ENCODE assay signal across 9 cellular contexts in the genomic region with DNA sequence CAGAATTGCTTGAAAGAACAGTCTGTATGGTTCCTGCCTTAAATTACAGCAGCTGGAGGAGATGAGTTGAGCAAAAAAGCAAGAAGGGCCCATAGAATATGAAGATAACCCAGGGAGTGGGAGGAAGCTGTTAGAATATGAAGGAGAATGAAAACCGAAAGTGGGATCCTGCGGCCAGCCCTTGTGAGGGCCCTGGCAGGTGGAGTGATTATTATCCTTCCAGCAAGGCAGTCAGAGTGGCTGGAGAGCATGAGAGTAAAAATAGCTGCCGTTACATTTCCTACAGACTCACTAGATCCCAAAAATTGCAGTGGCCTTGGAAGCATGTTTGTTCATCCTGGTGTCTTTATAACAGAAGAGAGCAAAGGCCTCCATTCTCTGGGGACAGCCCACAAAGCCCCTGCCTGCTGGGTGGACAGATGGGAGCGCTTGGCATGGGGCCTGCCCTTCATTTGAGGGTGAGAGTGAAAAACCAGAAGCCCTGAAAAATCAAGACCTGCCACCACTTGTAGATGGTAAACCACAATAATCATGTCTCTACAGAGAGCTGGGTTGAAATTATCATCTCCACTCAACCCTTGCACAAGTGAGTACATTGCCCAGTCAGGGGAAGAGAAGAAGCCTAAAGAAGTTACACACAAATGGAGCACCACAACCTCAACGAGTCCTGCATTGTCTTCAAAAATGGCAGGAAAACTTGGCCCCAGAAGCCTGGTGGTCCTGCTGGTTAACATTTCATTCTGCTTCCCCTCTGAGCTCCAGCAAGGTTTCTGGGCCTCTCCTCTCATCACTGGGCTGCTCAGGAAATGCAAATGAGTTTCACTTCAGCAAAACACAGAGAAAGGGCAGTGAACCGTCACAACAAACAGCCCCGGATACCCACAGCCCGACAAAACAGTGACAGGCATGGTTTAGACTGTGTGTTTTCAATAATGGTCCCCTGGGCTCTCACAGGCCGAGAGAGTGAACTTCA. TPM values are rescaled to one million over a fixed set of nuclear protein-coding genes. Genes with fewer than 3 reads are reported as not detected.
DNase-seq lines count a peak whose midpoint lies in the region; ATAC-seq and TF ChIP-seq lines count a peak whose summit lies in the region.
"Had no signal": no experiment of that assay in that cellular context is flagged by ENCODE, and none has a peak within 500 bp of the region (broad histone marks: within the 10 kb centered on the region; RNA-seq: fewer than 3 reads in every experiment).

No MANE protein-coding gene starts in this region.

- BruUV-seq in Caco-2 (replicated peaks; lab: Mats Ljungman, UMichigan), result no TSS peak

- H3K9me3 ChIP-seq in Caco-2, result no peaks in the 10 kb centered on the region

- DNase-seq in activated CD4-positive, alpha-beta T cell treated with anti-CD3 and anti-CD28 coated beads, Interleukin-2, amount 10 ng/mL, durations not matched to agents 7 days and 5 days, result peak; percentile 61
- no peak for DNase-seq in activated CD4-positive, alpha-beta T cell treated with anti-CD3 and anti-CD28 coated beads, Interleukin-2, amount 50 U/mL, for 1 hour
- peak; percentile 57 for DNase-seq in NCI-H345 (lab: John Stamatoyannopoulos, UW)
- DNase-seq in anterior cingulate cortex (lab: John Stamatoyannopoulos, UW), result peak in 34 of 58 donors; percentile 14 to 80 (median 49)
- DNase-seq in natural killer cell, result no peak
- DNase-seq in Caco-2, result no peak
- DNase-seq in HFFc6, result no peak

- intact Hi-C loops in natural killer cell (cut with micrococcal nuclease), result no loop called here
- intact Hi-C loops in Caco-2 (cut with micrococcal nuclease; ENCODE audit: unreplicated experiment), result no loop called here

- peak overlapping the region; percentile 88 for H3K27ac Mint-ChIP-seq in activated CD4-positive, alpha-beta T cell treated with anti-CD3 and anti-CD28 coated beads, Interleukin-2, amount 10 ng/mL, durations not matched to agents 7 days and 5 days
- H3K27ac Mint-ChIP-seq in natural killer cell (peak overlapping the region; percentile 83 to 84), Caco-2 (ENCODE audit: unreplicated experiment) (no peak overlapping the region), HFFc6 (no peak overlapping the region)

- no peak overlapping the region for H3K4me3 ChIP-seq in Caco-2 (ENCODE audit: low read depth, low read length)

- H3K9me3 Mint-ChIP-seq in activated CD4-positive, alpha-beta T cell treated with anti-CD3 and anti-CD28 coated beads, Interleukin-2, amount 10 ng/mL, durations not matched to agents 7 days and 5 days, result no peaks in the 10 kb centered on the region
- H3K9me3 Mint-ChIP-seq in natural killer cell (no peaks in the 10 kb centered on the region), Caco-2 (ENCODE audit: unreplicated experiment) (no peaks in the 10 kb centered on the region), HFFc6 (no peaks in the 10 kb centered on the region)

- H3K36me3 ChIP-seq in Caco-2 (ENCODE audit: control insufficient read depth, insufficient read depth, low read length), result no peaks in the 10 kb centered on the region

- no peak for TF ChIP-seq CTCF in natural killer cell (IDR thresholded peaks at IDR 0.05)
- TF ChIP-seq CTCF in Caco-2 (IDR thresholded peaks at IDR 0.05; ENCODE audit: insufficient read depth in 1 of 2, low read depth in 1 of 2, low read length in 1 of 2, severe bottlenecking in 1 of 2, unreplicated experiment in 1 of 2), result no peak
- no peak for TF ChIP-seq CTCF in HFFc6 (IDR thresholded peaks at IDR 0.05)

- peaks cover 42% of the 10 kb centered on the region for H3K4me1 Mint-ChIP-seq in activated CD4-positive, alpha-beta T cell treated with anti-CD3 and anti-CD28 coated beads, Interleukin-2, amount 10 ng/mL, durations not matched to agents 7 days and 5 days
- H3K4me1 Mint-ChIP-seq in natural killer cell (peaks cover 24 to 31% of the 10 kb centered on the region in 2 donors), Caco-2 (ENCODE audit: low read depth, unreplicated experiment) (no peaks in the 10 kb centered on the region), HFFc6 (ENCODE audit: low read depth) (no peaks in the 10 kb centered on the region)

- peak; percentile 90 for ATAC-seq in HG02973 (IDR thresholded peaks at IDR 0.05; ENCODE audit: unreplicated experiment)
- peak; percentile 65 to 75 (median 68) for ATAC-seq in natural killer cell

- H3K4me1 ChIP-seq in Caco-2, result 0 out of 2 replicates have a peak, but pooled peaks cover 5% of the 10 kb centered on the region

- peaks cover 3% of the 10 kb centered on the region for H3K36me3 Mint-ChIP-seq in activated CD4-positive, alpha-beta T cell treated with anti-CD3 and anti-CD28 coated beads, Interleukin-2, amount 10 ng/mL, durations not matched to agents 7 days and 5 days (ENCODE audit: low read depth)
- H3K36me3 Mint-ChIP-seq in natural killer cell (no peaks in the 10 kb centered on the region), Caco-2 (ENCODE audit: insufficient read depth, unreplicated experiment) (no peaks in the 10 kb centered on the region), HFFc6 (ENCODE audit: low read depth) (no peaks in the 10 kb centered on the region)

- POLR2A ChIA-PET in activated CD4-positive, alpha-beta T cell treated with anti-CD3 and anti-CD28 coated beads, Interleukin-2, amount 10 ng/mL, durations not matched to agents 7 days and 5 days (lab: Charles Lee), result interaction anchor here (1.6 kb wide), 1 partner anchor 22 kb away, joined by 5 read pairs; no protein-coding TSS in a partner anchor
- POLR2A ChIA-PET in Caco-2 (lab: Charles Lee), result no interaction called here

- CTCF ChIA-PET in activated CD4-positive, alpha-beta T cell treated with anti-CD3 and anti-CD28 coated beads, Interleukin-2, amount 10 ng/mL, durations not matched to agents 7 days and 5 days (lab: Charles Lee), result interaction anchor here (0.7 to 3.5 kb wide), 4 partner anchors 12 to 250 kb away, joined by 3 to 11 read pairs (median 3); a partner anchor contains a TSS
- CTCF ChIA-PET in Caco-2 (lab: Charles Lee), result no interaction called here

- peak overlapping the region; percentile 25 for H3K4me3 Mint-ChIP-seq in activated CD4-positive, alpha-beta T cell treated with anti-CD3 and anti-CD28 coated beads, Interleukin-2, amount 10 ng/mL, durations not matched to agents 7 days and 5 days
- H3K4me3 Mint-ChIP-seq in natural killer cell, result peak overlapping the region; percentile 55
- no peak overlapping the region for H3K4me3 Mint-ChIP-seq in Caco-2 (ENCODE audit: unreplicated experiment)
- H3K4me3 Mint-ChIP-seq in HFFc6, result no peak overlapping the region

- H3K27me3 Mint-ChIP-seq in activated CD4-positive, alpha-beta T cell treated with anti-CD3 and anti-CD28 coated beads, Interleukin-2, amount 10 ng/mL, durations not matched to agents 7 days and 5 days, result peaks cover 21% of the 10 kb centered on the region
- peaks cover 0 to 9% of the 10 kb centered on the region in 2 donors for H3K27me3 Mint-ChIP-seq in natural killer cell (ENCODE audit: low read depth in 2 of 2)
- H3K27me3 Mint-ChIP-seq in Caco-2 (ENCODE audit: insufficient read depth, unreplicated experiment), result no peaks in the 10 kb centered on the region
- peaks cover 4% of the 10 kb centered on the region for H3K27me3 Mint-ChIP-seq in HFFc6 (ENCODE audit: insufficient read depth)

- H3K27me3 ChIP-seq in Caco-2 (replicated peaks; ENCODE audit: control insufficient read depth, insufficient read depth, low read length), result no peaks in the 10 kb centered on the region

RNA-seq across cellular contexts. Expression of a gene that starts 20.5 kb away (rescaled TPM):
- not detected for total RNA-seq in activated CD4-positive, alpha-beta T cell treated with anti-CD3 and anti-CD28 coated beads, Interleukin-2, amount 10 ng/mL, durations not matched to agents 7 days and 5 days
- total RNA-seq in natural killer cell (not detected), Caco-2 (2022) (not detected in 2 replicates)
- total RNA-seq in HFFc6 (2021; fragmentation: NEBNext Ultra II Directional; extraction: Animal tissue kit (Norgen Biotek cat#: 25700)), result not detected
- total RNA-seq: mononuclear cell had no signal

RNA-seq across cellular contexts. Expression of a gene that starts 23.0 kb away (rescaled TPM):
- 10 to 100 TPM; 14.4 to 15.1 TPM for total RNA-seq in activated CD4-positive, alpha-beta T cell treated with anti-CD3 and anti-CD28 coated beads, Interleukin-2, amount 10 ng/mL, durations not matched to agents 7 days and 5 days
- 10 to 100 TPM in 1 of 3 donors, 1 to 10 TPM in 2; 7.1 to 10.0 (median 9.9) TPM for total RNA-seq in natural killer cell
- total RNA-seq in Caco-2 (2022), result 12.8 and 15.4 TPM in 2 replicates
- total RNA-seq in HFFc6 (2021; fragmentation: NEBNext Ultra II Directional; extraction: Animal tissue kit (Norgen Biotek cat#: 25700)), result 10 to 100 TPM in 4 of 6 experiments, 1 to 10 TPM in 2; 9.1 to 12.5 (median 11.5) TPM

Comparison
In these comparisons a context has a peak if more than half of its experiments do, and no peak if none do; other contexts are left out.
1. DNase-seq: peak in activated CD4-positive, alpha-beta T cell treated with anti-CD3 and anti-CD28 coated beads, Interleukin-2, amount 10 ng/mL, durations not matched to agents 7 days and 5 days (single experiment), NCI-H345 (single experiment) and anterior cingulate cortex (34 of 58); none in activated CD4-positive, alpha-beta T cell treated with anti-CD3 and anti-CD28 coated beads, Interleukin-2, amount 50 U/mL, for 1 hour (single experiment), natural killer cell (single experiment), Caco-2 (0 of 2) and HFFc6 (single experiment).
2. H3K27ac Mint-ChIP-seq: peak in activated CD4-positive, alpha-beta T cell treated with anti-CD3 and anti-CD28 coated beads, Interleukin-2, amount 10 ng/mL, durations not matched to agents 7 days and 5 days (single experiment) and natural killer cell (2 of 2); none in Caco-2 (single experiment) and HFFc6 (single experiment).
3. H3K4me3 Mint-ChIP-seq: peak in activated CD4-positive, alpha-beta T cell treated with anti-CD3 and anti-CD28 coated beads, Interleukin-2, amount 10 ng/mL, durations not matched to agents 7 days and 5 days (single experiment) and natural killer cell (single experiment); none in Caco-2 (single experiment) and HFFc6 (single experiment).